Comparison of ENCODE assay signal across 2 cellular contexts in genomic region chr6:108738684-108739406, GRCh38.
TF ChIP-seq lines count a peak whose summit lies in the region.

No MANE protein-coding gene starts in this region.

TF ChIP-seq in HCT116, 20 proteins besides CTCF, POLR2A, EP300 and RAD21:
- TF ChIP-seq ZBTB33 (IDR thresholded peaks at IDR 0.05; ENCODE audit: extremely low read depth, insufficient replicate concordance, low read length) (no peak), POLR2AphosphoS5 (IDR thresholded peaks at IDR 0.05; ENCODE audit: low read depth, low read length) (no peak), EGR1 (IDR thresholded peaks at IDR 0.05; ENCODE audit: low read depth) (no peak), ELF1 (IDR thresholded peaks at IDR 0.05; ENCODE audit: borderline replicate concordance, low read depth) (no peak), ATF3 (IDR thresholded peaks at IDR 0.05) (no peak), ZNF274 (IDR thresholded peaks at IDR 0.05; ENCODE audit: low read depth, low read length) (no peak), JUND (IDR thresholded peaks at IDR 0.05) (no peak), CEBPB (IDR thresholded peaks at IDR 0.05; ENCODE audit: low read depth) (no peak), EZH2phosphoT487 (IDR thresholded peaks at IDR 0.05; ENCODE audit: borderline replicate concordance) (no peak), MAX (IDR thresholded peaks at IDR 0.05) (no peak), SRF (IDR thresholded peaks at IDR 0.05; ENCODE audit: low read depth) (no peak)

TF ChIP-seq in endothelial cell of umbilical vein, 7 proteins besides CTCF, POLR2A, EP300 and RAD21 (continued from another document):
- TF ChIP-seq GATA2 (IDR thresholded peaks at IDR 0.05; ENCODE audit: insufficient read depth, insufficient read length, low read depth, low read length) (no peak), EZH2 (IDR thresholded peaks at IDR 0.05; ENCODE audit: borderline replicate concordance, low read depth, low read length, severe bottlenecking) (no peak), MYC (IDR thresholded peaks at IDR 0.05; ENCODE audit: low read depth, low read length) (no peak)
